17 cellular contexts compared by ENCODE assay signal in genomic region chr17:81287155-81287554, GRCh38. TPM values are rescaled to one million over a fixed set of nuclear protein-coding genes. Genes with fewer than 3 reads are reported as not detected.
A peak's percentile ranks its signal among the peaks of the same experiment; 100 is the strongest.
DNase-seq lines count a peak whose midpoint lies in the region; ATAC-seq and TF ChIP-seq lines count a peak whose summit lies in the region.
"Had no signal": no experiment of that assay in that cellular context is flagged by ENCODE, and none has a peak within 500 bp of the region (broad histone marks: within the 10 kb centered on the region; RNA-seq: fewer than 3 reads in every experiment).

No MANE protein-coding gene starts in this region.

- no peak overlapping the region for H2BK15ac ChIP-seq in neuronal stem cell (ENCODE audit: low read length)

- no peak for TF ChIP-seq CTCF in lower leg skin (IDR thresholded peaks at IDR 0.05)

- H2AFZ ChIP-seq in neuronal stem cell (ENCODE audit: low read length): no peak overlapping the region

- POLR2A ChIA-PET in activated CD4-positive, alpha-beta T cell treated with anti-CD3 and anti-CD28 coated beads for 36 hours (lab: Charles Lee): no interaction called here

- H3K9me3 Mint-ChIP-seq in activated CD4-positive, alpha-beta T cell treated with anti-CD3 and anti-CD28 coated beads for 36 hours (ENCODE audit: low read depth): no peaks in the 10 kb centered on the region
- H3K9me3 Mint-ChIP-seq in central memory CD8-positive, alpha-beta T cell: no peaks in the 10 kb centered on the region

- no peak overlapping the region for H3K4ac ChIP-seq in neuronal stem cell (ENCODE audit: low read length)

- peaks cover 6 to 9% of the 10 kb centered on the region in 2 donors for H3K4me1 ChIP-seq in neuronal stem cell (ENCODE audit: control insufficient read depth in 2 of 2, insufficient read depth in 1 of 2, low read depth in 1 of 2, low read length in 2 of 2)
- H3K4me1 ChIP-seq: A549 had no signal

- H3K36me3 ChIP-seq in KOPT-K1 (ENCODE audit: insufficient read depth, low read length): peaks cover 73% of the 10 kb centered on the region
- H3K36me3 ChIP-seq in neuronal stem cell (replicated peaks in 1 of 2; ENCODE audit: control insufficient read depth in 2 of 2, insufficient read depth in 2 of 2, low read length in 2 of 2): peaks cover 8 to 48% of the 10 kb centered on the region in 2 donors

- no peak overlapping the region for H3K4me3 ChIP-seq in neuronal stem cell (ENCODE audit: low read length in 2 of 2)
- no peak overlapping the region for H3K4me3 ChIP-seq in lower leg skin (ENCODE audit: low read depth, poor library complexity, severe bottlenecking)
- H3K4me3 ChIP-seq: A549, K562 had no signal

- no peak overlapping the region for H3K18ac ChIP-seq in neuronal stem cell (ENCODE audit: low read length)

- H3K27ac Mint-ChIP-seq in activated CD4-positive, alpha-beta T cell treated with anti-CD3 and anti-CD28 coated beads for 36 hours: peak overlapping the region; percentile 65
- H3K27ac Mint-ChIP-seq in central memory CD8-positive, alpha-beta T cell (ENCODE audit: low read depth): peak overlapping the region; percentile 10

- H2BK12ac ChIP-seq in neuronal stem cell (ENCODE audit: low read length): no peak overlapping the region

- H3K27me3 Mint-ChIP-seq in activated CD4-positive, alpha-beta T cell treated with anti-CD3 and anti-CD28 coated beads for 36 hours: no peaks in the 10 kb centered on the region
- no peaks in the 10 kb centered on the region for H3K27me3 Mint-ChIP-seq in central memory CD8-positive, alpha-beta T cell

- no peak overlapping the region for H3K9ac ChIP-seq in neuronal stem cell (ENCODE audit: low read depth, low read length, poor library complexity)

- H2BK120ac ChIP-seq in neuronal stem cell (ENCODE audit: low read depth, low read length): no peak overlapping the region

- H3K4me3 Mint-ChIP-seq in activated CD4-positive, alpha-beta T cell treated with anti-CD3 and anti-CD28 coated beads for 36 hours: no peak overlapping the region
- H3K4me3 Mint-ChIP-seq in central memory CD8-positive, alpha-beta T cell: peak overlapping the region; percentile 84

- H3K14ac ChIP-seq in neuronal stem cell (ENCODE audit: low read length): no peak overlapping the region

- H3K36me3 Mint-ChIP-seq in activated CD4-positive, alpha-beta T cell treated with anti-CD3 and anti-CD28 coated beads for 36 hours (ENCODE audit: low read depth): peaks cover 23% of the 10 kb centered on the region
- H3K36me3 Mint-ChIP-seq in central memory CD8-positive, alpha-beta T cell (ENCODE audit: insufficient read depth): peaks cover 16% of the 10 kb centered on the region

- no peaks in the 10 kb centered on the region for H3K27me3 ChIP-seq in neuronal stem cell (ENCODE audit: control insufficient read depth in 3 of 3, insufficient read depth in 3 of 3, low read depth in 1 of 3, low read length in 3 of 3)

- H2AK5ac ChIP-seq in neuronal stem cell (ENCODE audit: low read depth, low read length): peak overlapping the region; percentile 18

- no peak for ATAC-seq in activated CD4-positive, alpha-beta T cell treated with anti-CD3 and anti-CD28 coated beads for 36 hours
- no peak for ATAC-seq in central memory CD8-positive, alpha-beta T cell (replicated peaks; ENCODE audit: extremely low read depth, poor library complexity, severe bottlenecking)
- no peak for ATAC-seq in HG02759 (IDR thresholded peaks at IDR 0.05; ENCODE audit: unreplicated experiment)
- no peak for ATAC-seq in GM19467 (IDR thresholded peaks at IDR 0.05; ENCODE audit: unreplicated experiment)
- ATAC-seq: A549, K562 had no signal

- CTCF ChIA-PET in activated CD4-positive, alpha-beta T cell treated with anti-CD3 and anti-CD28 coated beads for 36 hours (lab: Charles Lee): interaction anchor here (0.9 kb wide), 1 partner anchor 263 kb away, joined by 3 read pairs; no protein-coding TSS in a partner anchor

- no peak overlapping the region for H2BK5ac ChIP-seq in neuronal stem cell (ENCODE audit: low read length)

- H3K4me2 ChIP-seq in neuronal stem cell (ENCODE audit: insufficient read depth, low read length, poor library complexity, severe bottlenecking): no peak overlapping the region
- H3K4me2 ChIP-seq: A549 had no signal

- H4K8ac ChIP-seq in neuronal stem cell (ENCODE audit: low read depth, low read length): no peak overlapping the region

- WGBS in neuronal stem cell (ENCODE audit: extremely low coverage in 2 of 2, insufficient read length in 2 of 2, insufficient replicate concordance in 1 of 2), 2 donors: no CpG with 5 or more reads among the region's 20 CpGs
- 87 to 95% methylated on average over 19 to 20 of the region's 20 CpGs for WGBS in lower leg skin, 2 donors

- H3K27ac ChIP-seq in KOPT-K1 (ENCODE audit: low read depth, low read length, poor library complexity, severe bottlenecking): peak overlapping the region; percentile 6
- H3K27ac ChIP-seq in neuronal stem cell (replicated peaks; ENCODE audit: low read length): no peak overlapping the region
- H3K27ac ChIP-seq: A549 had no signal

- H3K79me1 ChIP-seq in neuronal stem cell (ENCODE audit: low read depth, low read length): peaks cover 9% of the 10 kb centered on the region

- H3K9me3 ChIP-seq in KOPT-K1 (ENCODE audit: insufficient read depth, low read length, poor library complexity, severe bottlenecking) (no peaks in the 10 kb centered on the region), neuronal stem cell (replicated peaks in 1 of 2; ENCODE audit: control insufficient read depth in 2 of 2, insufficient read depth in 1 of 2, low read depth in 1 of 2, low read length in 2 of 2) (peaks cover 0 to 2% of the 10 kb centered on the region in 2 donors)
- H3K9me3 ChIP-seq: A549 had no signal

- no peak for TF ChIP-seq POLR2A in lower leg skin (IDR thresholded peaks at IDR 0.05)

- no peak for DNase-seq in activated CD4-positive, alpha-beta T cell treated with anti-CD3 and anti-CD28 coated beads for 36 hours
- no peak for DNase-seq in activated CD4-positive, alpha-beta T cell treated with anti-CD3 and anti-CD28 coated beads for 4 hours
- no peak for DNase-seq in central memory CD8-positive, alpha-beta T cell (ENCODE audit: low spot score in 2 of 2)
- DNase-seq in neuronal stem cell (ENCODE audit: low spot score) (no peak), lower leg skin (ENCODE audit: low spot score in 2 of 2) (no peak)
- DNase-seq: COR-L47; foreskin melanocyte; H7; NCI-H1105; NCI-H345; SHP77 treated with DMSO at 0.1 percent for 48 hours; stimulated activated CD4-positive, alpha-beta T cell treated with anti-CD3 and anti-CD28 coated beads, Interleukin-12 subunit alpha, Interleukin-12 subunit beta, amount 100 ng/mL, for 4 hours had no signal

- peaks cover 42% of the 10 kb centered on the region for H3K4me1 Mint-ChIP-seq in activated CD4-positive, alpha-beta T cell treated with anti-CD3 and anti-CD28 coated beads for 36 hours
- peaks cover 53% of the 10 kb centered on the region for H3K4me1 Mint-ChIP-seq in central memory CD8-positive, alpha-beta T cell

- no peak overlapping the region for H3K23ac ChIP-seq in neuronal stem cell (ENCODE audit: low read depth, low read length, poor library complexity)

- intact Hi-C loops in activated CD4-positive, alpha-beta T cell treated with anti-CD3 and anti-CD28 coated beads for 36 hours (cut with DNase I, micrococcal nuclease): no loop called here
- intact Hi-C loops in lower leg skin (cut with DNase I; ENCODE audit: low total_unique reads): no loop called here

- H4K91ac ChIP-seq in neuronal stem cell (ENCODE audit: low read depth, low read length, poor library complexity): no peak overlapping the region

RNA-seq across cellular contexts. Expression of gene SLC38A10, which starts 8.0 kb away (rescaled TPM):
- 10 to 100 TPM; 47.6 to 52.9 TPM for total RNA-seq in activated CD4-positive, alpha-beta T cell treated with anti-CD3 and anti-CD28 coated beads for 36 hours
- polyA plus RNA-seq in neuronal stem cell (2013, experiment 1 of 2): 7.2 TPM
- 7.3 TPM for polyA plus RNA-seq in neuronal stem cell (2013, experiment 2 of 2)
- total RNA-seq in lower leg skin: 100 to 1,000 TPM in 1 of 4 donors, 10 to 100 TPM in 3; 47.5 to 100 (median 73.3) TPM

RNA-seq across cellular contexts. Expression of gene NDUFAF8, which starts 48.0 kb away (rescaled TPM):
- 10 to 100 TPM; 31.0 to 57.9 TPM for total RNA-seq in activated CD4-positive, alpha-beta T cell treated with anti-CD3 and anti-CD28 coated beads for 36 hours
- polyA plus RNA-seq in neuronal stem cell (2013, experiment 1 of 2): 79.2 TPM
- polyA plus RNA-seq in neuronal stem cell (2013, experiment 2 of 2): 73.1 TPM
- total RNA-seq in lower leg skin: 10 to 100 TPM; 10.0 to 30.4 (median 15.9) TPM

RNA-seq across cellular contexts. Expression of gene TEPSIN, which starts 48.3 kb away (rescaled TPM):
- total RNA-seq in activated CD4-positive, alpha-beta T cell treated with anti-CD3 and anti-CD28 coated beads for 36 hours: 10 to 100 TPM; 17.8 to 20.3 TPM
- polyA plus RNA-seq in neuronal stem cell (2013, experiment 1 of 2): 14.7 TPM
- 14.2 TPM for polyA plus RNA-seq in neuronal stem cell (2013, experiment 2 of 2)
- total RNA-seq in lower leg skin: 100 to 1,000 TPM in 1 of 4 donors, 10 to 100 TPM in 3; 40.7 to 104 (median 62.6) TPM
